In genomic region chr7:74101061-74101681, GRCh38 we compare ENCODE assay signal across 9 cellular contexts. TPM values are rescaled to one million over a fixed set of nuclear protein-coding genes. Genes with fewer than 3 reads are reported as not detected.
DNase-seq lines count a peak whose midpoint lies in the region; ATAC-seq and TF ChIP-seq lines count a peak whose summit lies in the region.
"Had no signal": no experiment of that assay in that cellular context is flagged by ENCODE, and none has a peak within 500 bp of the region (broad histone marks: within the 10 kb centered on the region; RNA-seq: fewer than 3 reads in every experiment).

No MANE protein-coding gene starts in this region.

- no peak overlapping the region for H3K4me3 Mint-ChIP-seq in glutamatergic neuron (ENCODE audit: unreplicated experiment)
- H3K4me3 Mint-ChIP-seq: T-cell had no signal

- DNase-seq in GM10248 (ENCODE audit: extremely low spot score) (peak; percentile 85), glutamatergic neuron (no peak), NCI-H2196 treated with DMSO at 0.1 percent for 48 hours (lab: John Stamatoyannopoulos, UW; ENCODE audit: unreplicated experiment) (no peak), lower leg skin (ENCODE audit: low spot score in 2 of 2) (no peak), Kasumi-1 (lab: John Stamatoyannopoulos, UW) (no peak), NCI-H748 (lab: John Stamatoyannopoulos, UW; ENCODE audit: unreplicated experiment) (no peak)
- DNase-seq: T-cell had no signal

- peak overlapping the region; percentile 17 for H3K27ac Mint-ChIP-seq in glutamatergic neuron (ENCODE audit: unreplicated experiment)
- H3K27ac Mint-ChIP-seq: T-cell had no signal

- POLR2A ChIA-PET in GM10248 (lab: Yijun Ruan, JAX): interaction anchor here (0.8 to 1.0 kb wide), 2 partner anchors 10 to 236 kb away, joined by 4 to 5 read pairs; no protein-coding TSS in a partner anchor

- no peak for TF ChIP-seq CTCF in GM10248 (IDR thresholded peaks at IDR 0.05; ENCODE audit: control extremely low read depth, extremely low read depth, low read depth, missing control alignments)
- no peak for TF ChIP-seq CTCF in glutamatergic neuron (IDR thresholded peaks at IDR 0.05; ENCODE audit: partially characterized antibody, unreplicated experiment)
- TF ChIP-seq CTCF in lower leg skin (IDR thresholded peaks at IDR 0.05): no peak

- no peaks in the 10 kb centered on the region for H3K4me1 Mint-ChIP-seq in glutamatergic neuron (ENCODE audit: low read depth, unreplicated experiment)
- H3K4me1 Mint-ChIP-seq: T-cell had no signal

- 46 to 50% methylated on average over 8 of the region's 8 CpGs for WGBS in lower leg skin, 2 donors

- ATAC-seq in GM21423 (IDR thresholded peaks at IDR 0.05; ENCODE audit: unreplicated experiment) (peak; percentile 86), HG03520 (IDR thresholded peaks at IDR 0.05; ENCODE audit: unreplicated experiment) (peak; percentile 66)

- intact Hi-C loops in lower leg skin (cut with DNase I; ENCODE audit: low total_unique reads): no loop called here

- peaks cover 8% of the 10 kb centered on the region for H3K36me3 Mint-ChIP-seq in glutamatergic neuron (ENCODE audit: unreplicated experiment)

- CTCF ChIA-PET in GM10248 (lab: Yijun Ruan, JAX): interaction anchor here (1.4 to 2.1 kb wide), 5 partner anchors 10 to 300 kb away, joined by 3 to 7 read pairs (median 5); no protein-coding TSS in a partner anchor

- TF ChIP-seq POLR2A in lower leg skin (IDR thresholded peaks at IDR 0.05): no peak

- peaks cover 6% of the 10 kb centered on the region for H3K9me3 Mint-ChIP-seq in glutamatergic neuron (ENCODE audit: unreplicated experiment)
- H3K9me3 Mint-ChIP-seq: T-cell had no signal

- H3K27me3 Mint-ChIP-seq in glutamatergic neuron (ENCODE audit: unreplicated experiment): peaks cover 3% of the 10 kb centered on the region
- H3K27me3 Mint-ChIP-seq: T-cell had no signal

- H3K4me3 ChIP-seq in lower leg skin (ENCODE audit: low read depth, poor library complexity, severe bottlenecking): no peak overlapping the region

RNA-seq across cellular contexts. Expression of gene LIMK1, which starts 17.6 kb away (rescaled TPM):
- total RNA-seq in glutamatergic neuron (ENCODE audit: unreplicated experiment) (178 TPM), lower leg skin (10 to 100 TPM in 3 of 4 donors, 1 to 10 TPM in 1; 7.7 to 19.5 (median 14.6) TPM)
